Comparison of ENCODE assay signal across 8 cellular contexts in the genomic region with DNA sequence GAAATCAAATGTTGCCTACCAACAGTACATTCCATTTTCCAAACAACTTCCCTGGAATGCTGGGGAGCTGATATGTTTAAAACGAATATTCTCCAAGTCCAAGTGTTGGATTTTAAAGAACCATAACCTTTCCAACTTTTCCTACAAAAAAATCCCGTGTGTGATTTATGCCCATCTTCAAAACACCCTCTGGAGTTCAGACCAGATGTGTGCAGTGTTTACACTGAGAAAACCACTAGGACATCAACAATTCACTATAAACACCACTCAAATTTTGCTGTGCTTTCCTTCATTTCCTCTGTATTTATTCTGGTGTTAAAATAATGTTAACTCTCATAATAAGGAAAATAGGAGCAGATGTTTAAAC.
DNase-seq lines count a peak whose midpoint lies in the region; ATAC-seq and TF ChIP-seq lines count a peak whose summit lies in the region.

No MANE protein-coding gene starts in this region.

- peak overlapping the region; percentile 94; the same call in 1 of the 2 replicates for H3K27ac ChIP-seq in SK-N-MC

- ATAC-seq in GM21576 (IDR thresholded peaks at IDR 0.05; ENCODE audit: unreplicated experiment) (no peak), HG02870 (IDR thresholded peaks at IDR 0.05; ENCODE audit: unreplicated experiment) (no peak)

- TF ChIP-seq CTCF in GM12865 (IDR thresholded peaks at IDR 0.05; ENCODE audit: insufficient read depth, low read depth, low read length, missing control alignments) = no peak

- H3K36me3 ChIP-seq in SK-N-MC (ENCODE audit: insufficient read depth, low read length) = no peaks in the 10 kb centered on the region

- DNase-seq in GM12865 (ENCODE audit: low read depth) (no peak), SK-N-MC (ENCODE audit: low read depth, low spot score) (no peak), fibroblast of peridontal ligament (ENCODE audit: extremely low read depth) (peak; percentile 80), skeletal muscle cell (ENCODE audit: low read depth) (no peak), epidermal melanocyte (ENCODE audit: insufficient read length, low spot score) (no peak)
- DNase-seq in stimulated activated CD4-positive, alpha-beta T cell treated with anti-CD3 and anti-CD28 coated beads, Interleukin-2, amount 100 ng/mL, for 48 hours = no peak

- peak overlapping the region; percentile 93 for H3K9ac ChIP-seq in SK-N-MC (ENCODE audit: insufficient read length)

- H3K9me3 ChIP-seq in SK-N-MC (ENCODE audit: low read depth, low read length) = no peaks in the 10 kb centered on the region

- H3K4me3 ChIP-seq in GM12865 (ENCODE audit: low read depth, low read length) (peak overlapping the region; percentile 81), SK-N-MC (peak overlapping the region; percentile 83), skeletal muscle cell (ENCODE audit: low read depth, low read length) (peak overlapping the region; percentile 81)
